10 cellular contexts compared by ENCODE assay signal in the genomic region with DNA sequence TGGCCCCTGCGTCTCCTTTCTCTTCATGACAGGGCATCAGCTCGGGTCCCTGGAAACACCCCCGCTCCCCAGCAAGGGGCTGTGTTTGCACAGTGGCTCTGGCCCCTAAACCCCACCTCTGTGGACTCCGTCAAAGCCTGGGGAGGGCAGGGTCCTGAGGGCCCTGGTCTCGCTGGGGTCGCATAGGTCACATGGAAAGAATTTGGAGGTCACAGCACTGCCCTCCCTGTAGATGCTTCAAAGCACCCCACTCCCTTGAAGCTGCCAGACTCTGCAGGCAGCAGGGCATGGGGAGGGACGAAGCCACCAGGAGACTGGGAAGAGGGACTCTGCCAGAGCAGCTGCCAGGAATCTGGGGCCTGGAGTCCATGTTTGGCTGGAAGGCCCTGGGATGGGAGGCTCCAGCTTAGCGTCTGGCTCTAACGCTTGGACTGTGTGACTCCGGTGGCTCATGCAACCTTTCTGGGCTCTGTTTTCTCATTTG. TPM values are rescaled to one million over a fixed set of nuclear protein-coding genes. Genes with fewer than 3 reads are reported as not detected.
DNase-seq lines count a peak whose midpoint lies in the region; ATAC-seq and TF ChIP-seq lines count a peak whose summit lies in the region.
"Had no signal": no experiment of that assay in that cellular context is flagged by ENCODE, and none has a peak within 500 bp of the region (broad histone marks: within the 10 kb centered on the region; RNA-seq: fewer than 3 reads in every experiment).

No MANE protein-coding gene starts in this region.

- H3K27me3 ChIP-seq in adrenal gland: no peaks in the 10 kb centered on the region

- no peaks in the 10 kb centered on the region for H3K9me3 Mint-ChIP-seq in stimulated activated effector memory CD8-positive, alpha-beta T cell treated with anti-CD3 and anti-CD28 coated beads, Interleukin-12 subunit alpha, Interleukin-12 subunit beta, amount 100 ng/mL, for 72 hours
- H3K9me3 Mint-ChIP-seq: activated CD4-positive, alpha-beta T cell treated with anti-CD3 and anti-CD28 coated beads, Interleukin-2, amount 10 ng/mL, durations not matched to agents 7 days and 5 days had no signal

- H3K36me3 Mint-ChIP-seq in stimulated activated effector memory CD8-positive, alpha-beta T cell treated with anti-CD3 and anti-CD28 coated beads, Interleukin-12 subunit alpha, Interleukin-12 subunit beta, amount 100 ng/mL, for 72 hours: peaks cover 28% of the 10 kb centered on the region

- 54 to 75% (median 57%) methylated on average over 6 to 10 of the region's 10 CpGs for WGBS in adrenal gland, 4 donors

- no peak for TF ChIP-seq CTCF in HEK293 (tag by site-specific recombination; IDR thresholded peaks at IDR 0.05)
- no peak for TF ChIP-seq CTCF in adrenal gland (IDR thresholded peaks at IDR 0.05)
- TF ChIP-seq CTCF in GM10266 (IDR thresholded peaks at IDR 0.05; ENCODE audit: control insufficient read depth, insufficient read depth, low read depth, missing control alignments): no peak

- no peaks in the 10 kb centered on the region for H3K36me3 ChIP-seq in HEK293 (ENCODE audit: control insufficient read depth in 2 of 2, insufficient read depth in 1 of 2, low read length in 2 of 2)
- H3K36me3 ChIP-seq in adrenal gland (replicated peaks in 1 of 2): no peaks in the 10 kb centered on the region

- H3K4me3 Mint-ChIP-seq in stimulated activated effector memory CD8-positive, alpha-beta T cell treated with anti-CD3 and anti-CD28 coated beads, Interleukin-12 subunit alpha, Interleukin-12 subunit beta, amount 100 ng/mL, for 72 hours: no peak overlapping the region
- H3K4me3 Mint-ChIP-seq: activated CD4-positive, alpha-beta T cell treated with anti-CD3 and anti-CD28 coated beads, Interleukin-2, amount 10 ng/mL, durations not matched to agents 7 days and 5 days had no signal

- no peak for TF ChIP-seq POLR2A in adrenal gland (IDR thresholded peaks at IDR 0.05)

- no peak overlapping the region for H3K27ac ChIP-seq in HEK293 (ENCODE audit: extremely low read depth, low read depth, low read length)
- peak overlapping the region; percentile 92 to 98 (median 94) for H3K27ac ChIP-seq in adrenal gland

- ATAC-seq in stimulated activated effector memory CD8-positive, alpha-beta T cell treated with anti-CD3 and anti-CD28 coated beads, Interleukin-12 subunit alpha, Interleukin-12 subunit beta, amount 100 ng/mL, for 72 hours: no peak

- H3K4me1 Mint-ChIP-seq in stimulated activated effector memory CD8-positive, alpha-beta T cell treated with anti-CD3 and anti-CD28 coated beads, Interleukin-12 subunit alpha, Interleukin-12 subunit beta, amount 100 ng/mL, for 72 hours: peaks cover 79% of the 10 kb centered on the region

- H3K9me3 ChIP-seq in HEK293 (ENCODE audit: control insufficient read depth, insufficient read depth, low read depth, low read length) (no peaks in the 10 kb centered on the region), adrenal gland (replicated peaks in 1 of 3) (no peaks in the 10 kb centered on the region), iPS-18c (ENCODE audit: control insufficient read depth, insufficient read depth, low read length) (no peaks in the 10 kb centered on the region)

- intact Hi-C loops in adrenal gland (cut with DNase I): no loop called here

- H3K4me3 ChIP-seq in HEK293 (ENCODE audit: low read depth, low read length) (no peak overlapping the region), adrenal gland (no peak overlapping the region), iPS-18c (ENCODE audit: insufficient read depth, low read depth, low read length) (peak overlapping the region; percentile 6; the same call in 1 of the 2 replicates)

- CTCF ChIA-PET in HEK293 (lab: Yijun Ruan, JAX): interaction anchor here (0.7 to 7.4 kb wide), 5 partner anchors 10 to 110 kb away, joined by 3 to 79 read pairs (median 4); no protein-coding TSS in a partner anchor

- DNase-seq in adrenal gland (peak in 1 of 7 donors; percentile 73), SIG-M5 treated with dmso at 0.1 percent for 504 hours (lab: John Stamatoyannopoulos, UW; ENCODE audit: unreplicated experiment) (no peak), DMS153 (lab: John Stamatoyannopoulos, UW) (no peak), GM10266 (ENCODE audit: extremely low spot score) (no peak)
- no peak for DNase-seq in stimulated activated effector memory CD8-positive, alpha-beta T cell treated with anti-CD3 and anti-CD28 coated beads, Interleukin-12 subunit alpha, Interleukin-12 subunit beta, amount 100 ng/mL, for 72 hours (ENCODE audit: low spot score in 2 of 2)
- no peak for DNase-seq in activated effector memory CD4-positive, alpha-beta T cell treated with Interleukin-2 at 50 U/mL for 16 hours
- DNase-seq: activated CD4-positive, alpha-beta T cell treated with anti-CD3 and anti-CD28 coated beads, Interleukin-2, amount 10 ng/mL, durations not matched to agents 7 days and 5 days; MM.1S had no signal

- POLR2A ChIA-PET in HEK293 (lab: Yijun Ruan, JAX): interaction anchor here (0.7 kb wide), 1 partner anchor 18 kb away, joined by 3 read pairs; no protein-coding TSS in a partner anchor

- H3K4me1 ChIP-seq in HEK293 (ENCODE audit: control insufficient read depth, insufficient read depth, low read length) (peaks cover 29% of the 10 kb centered on the region), adrenal gland (replicated peaks in 1 of 2) (peaks cover 86 to 96% of the 10 kb centered on the region in 2 donors)

- H3K27ac Mint-ChIP-seq in stimulated activated effector memory CD8-positive, alpha-beta T cell treated with anti-CD3 and anti-CD28 coated beads, Interleukin-12 subunit alpha, Interleukin-12 subunit beta, amount 100 ng/mL, for 72 hours: peak overlapping the region; percentile 91

TF ChIP-seq in HEK293, 187 proteins besides CTCF, POLR2A, EP300 and RAD21:
- TF ChIP-seq ZNF274 (IDR thresholded peaks at IDR 0.05; ENCODE audit: low read length) (no peak), ZNF274 (tag by site-specific recombination; IDR thresholded peaks at IDR 0.05; ENCODE audit: borderline replicate concordance) (no peak), ZNF521 (tag by site-specific recombination; IDR thresholded peaks at IDR 0.05) (no peak), ZNF211 (tag by site-specific recombination; IDR thresholded peaks at IDR 0.05; ENCODE audit: low read depth) (no peak), ZNF335 (tag by site-specific recombination; conservative IDR thresholded peaks at IDR 0.05) (no peak), ZEB2 (tag by site-specific recombination; IDR thresholded peaks at IDR 0.05) (no peak), ZNF221 (tag by site-specific recombination; IDR thresholded peaks at IDR 0.05; ENCODE audit: borderline replicate concordance) (no peak), ZNF155 (tag by site-specific recombination; IDR thresholded peaks at IDR 0.05) (no peak), ZNF2 (tag by site-specific recombination; IDR thresholded peaks at IDR 0.05) (no peak), ZNF776 (tag by site-specific recombination; IDR thresholded peaks at IDR 0.05; ENCODE audit: borderline replicate concordance) (no peak), ZNF366 (tag by site-specific recombination; conservative IDR thresholded peaks at IDR 0.05) (no peak)
- TF ChIP-seq, protein P1, sequence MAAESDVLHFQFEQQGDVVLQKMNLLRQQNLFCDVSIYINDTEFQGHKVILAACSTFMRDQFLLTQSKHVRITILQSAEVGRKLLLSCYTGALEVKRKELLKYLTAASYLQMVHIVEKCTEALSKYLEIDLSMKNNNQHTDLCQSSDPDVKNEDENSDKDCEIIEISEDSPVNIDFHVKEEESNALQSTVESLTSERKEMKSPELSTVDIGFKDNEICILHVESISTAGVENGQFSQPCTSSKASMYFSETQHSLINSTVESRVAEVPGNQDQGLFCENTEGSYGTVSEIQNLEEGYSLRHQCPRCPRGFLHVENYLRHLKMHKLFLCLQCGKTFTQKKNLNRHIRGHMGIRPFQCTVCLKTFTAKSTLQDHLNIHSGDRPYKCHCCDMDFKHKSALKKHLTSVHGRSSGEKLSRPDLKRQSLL (tag by site-specific recombination; IDR thresholded peaks at IDR 0.05): peak; percentile 80
- TF ChIP-seq, protein P2, sequence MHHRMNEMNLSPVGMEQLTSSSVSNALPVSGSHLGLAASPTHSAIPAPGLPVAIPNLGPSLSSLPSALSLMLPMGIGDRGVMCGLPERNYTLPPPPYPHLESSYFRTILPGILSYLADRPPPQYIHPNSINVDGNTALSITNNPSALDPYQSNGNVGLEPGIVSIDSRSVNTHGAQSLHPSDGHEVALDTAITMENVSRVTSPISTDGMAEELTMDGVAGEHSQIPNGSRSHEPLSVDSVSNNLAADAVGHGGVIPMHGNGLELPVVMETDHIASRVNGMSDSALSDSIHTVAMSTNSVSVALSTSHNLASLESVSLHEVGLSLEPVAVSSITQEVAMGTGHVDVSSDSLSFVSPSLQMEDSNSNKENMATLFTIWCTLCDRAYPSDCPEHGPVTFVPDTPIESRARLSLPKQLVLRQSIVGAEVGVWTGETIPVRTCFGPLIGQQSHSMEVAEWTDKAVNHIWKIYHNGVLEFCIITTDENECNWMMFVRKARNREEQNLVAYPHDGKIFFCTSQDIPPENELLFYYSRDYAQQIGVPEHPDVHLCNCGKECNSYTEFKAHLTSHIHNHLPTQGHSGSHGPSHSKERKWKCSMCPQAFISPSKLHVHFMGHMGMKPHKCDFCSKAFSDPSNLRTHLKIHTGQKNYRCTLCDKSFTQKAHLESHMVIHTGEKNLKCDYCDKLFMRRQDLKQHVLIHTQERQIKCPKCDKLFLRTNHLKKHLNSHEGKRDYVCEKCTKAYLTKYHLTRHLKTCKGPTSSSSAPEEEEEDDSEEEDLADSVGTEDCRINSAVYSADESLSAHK (tag by site-specific recombination; IDR thresholded peaks at IDR 0.05): peak; percentile 70; the same call in 1 of the 2 replicates

RNA-seq across cellular contexts. Expression of a gene that starts 36.6 kb away (rescaled TPM):
- 100 to 1,000 TPM; 173 to 588 (median 259) TPM for total RNA-seq in adrenal gland
- 100 to 1,000 TPM; 150 to 327 (median 176) TPM for polyA plus RNA-seq in adrenal gland
